Comparison of ENCODE assay signal across 28 cellular contexts in the genomic region with DNA sequence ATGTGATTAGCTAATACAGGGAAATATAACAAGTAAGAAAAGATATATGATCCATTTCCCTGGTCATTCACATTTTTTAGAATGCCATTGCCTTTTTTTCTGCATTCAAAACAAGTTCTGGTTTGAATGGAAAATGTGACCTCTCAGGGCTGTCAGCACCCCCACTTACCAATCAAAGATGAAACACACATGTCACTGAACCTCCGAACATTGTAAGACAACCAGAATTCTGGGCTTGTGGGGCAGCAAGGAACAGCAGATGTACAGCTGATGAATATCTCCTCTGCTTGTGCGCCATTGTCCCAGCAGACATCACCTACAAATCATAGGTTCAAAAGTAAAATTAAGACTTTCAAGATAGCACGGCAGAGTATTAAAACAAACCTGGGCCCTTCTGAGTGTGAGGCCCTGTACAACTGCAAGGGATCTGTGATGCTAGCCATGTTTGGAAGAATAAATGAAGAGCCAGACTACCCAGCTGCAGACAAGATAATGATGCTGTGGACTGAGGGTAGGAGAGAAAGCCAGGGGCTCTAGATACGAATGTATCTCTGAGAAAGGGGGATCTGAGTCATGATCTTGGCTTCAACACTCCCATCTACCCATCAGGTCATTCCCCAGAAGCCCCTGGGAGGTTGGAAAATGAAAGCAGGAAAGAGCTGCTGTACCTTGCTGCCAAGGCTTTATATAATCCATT.
A peak's percentile ranks its signal among the peaks of the same experiment; 100 is the strongest.
DNase-seq lines count a peak whose midpoint lies in the region; ATAC-seq, FAIRE-seq and TF ChIP-seq lines count a peak whose summit lies in the region.
"Had no signal": no experiment of that assay in that cellular context is flagged by ENCODE, and none has a peak within 500 bp of the region (broad histone marks: within the 10 kb centered on the region; RNA-seq: fewer than 3 reads in every experiment).

No MANE protein-coding gene starts in this region.

- H3K79me2 ChIP-seq in SK-N-SH (ENCODE audit: insufficient read depth) (no peaks in the 10 kb centered on the region), smooth muscle cell (ENCODE audit: low read depth) (no peaks in the 10 kb centered on the region)

- TF ChIP-seq CTCF in SK-N-SH (IDR thresholded peaks at IDR 0.05) (no peak), smooth muscle cell (IDR thresholded peaks at IDR 0.05; ENCODE audit: borderline replicate concordance, insufficient read depth, poor library complexity, severe bottlenecking) (no peak)

- ATAC-seq in SK-N-SH treated with all-trans-retinoic acid at 6 μM for 48 hours, result no peak
- ATAC-seq: GM12878, GM23338 had no signal

- POLR2A ChIA-PET in SK-N-SH (lab: Yijun Ruan, JAX), result interaction anchor here (0.6 to 1.3 kb wide), 2 partner anchors 11 to 811 kb away, joined by 4 to 6 read pairs; no protein-coding TSS in a partner anchor

- H3K4me2 ChIP-seq in SK-N-SH, result no peak overlapping the region
- no peak overlapping the region for H3K4me2 ChIP-seq in smooth muscle cell
- H3K4me2 ChIP-seq: GM23338 had no signal

- TF ChIP-seq EP300 in SK-N-SH (IDR thresholded peaks at IDR 0.05; ENCODE audit: borderline replicate concordance in 1 of 2, low read depth in 1 of 2, low read length in 1 of 2), result no peak

- H3K9ac ChIP-seq in SK-N-SH (no peak overlapping the region), smooth muscle cell (ENCODE audit: low read depth) (no peak overlapping the region)
- H3K9ac ChIP-seq: BLaER1 treated with 17β-estradiol and CSF1 and Interleukin-3, amounts not matched to agents 10 nM and 100 nM had no signal

- H4K20me1 ChIP-seq in SK-N-SH (ENCODE audit: insufficient read depth) (no peaks in the 10 kb centered on the region), smooth muscle cell (ENCODE audit: low read depth) (no peaks in the 10 kb centered on the region)
- H4K20me1 ChIP-seq: BLaER1 treated with 17β-estradiol and CSF1 and Interleukin-3, amounts not matched to agents 10 nM and 100 nM had no signal

- H3K9me3 ChIP-seq in SK-N-SH (no peaks in the 10 kb centered on the region), smooth muscle cell (replicated peaks; ENCODE audit: low read depth) (no peaks in the 10 kb centered on the region)
- H3K9me3 ChIP-seq: BLaER1 treated with 17β-estradiol and CSF1 and Interleukin-3, amounts not matched to agents 10 nM and 100 nM; Caco-2 had no signal

- no peak overlapping the region for H3K4me3 Mint-ChIP-seq in activated naive CD8-positive, alpha-beta T cell
- H3K4me3 Mint-ChIP-seq: GM23338 had no signal

- CTCF ChIA-PET in SK-N-SH (lab: Yijun Ruan, JAX), result interaction anchor here (1.1 to 2.8 kb wide), 7 partner anchors 11 to 176 kb away, joined by 3 to 10 read pairs (median 3); no protein-coding TSS in a partner anchor

- no peaks in the 10 kb centered on the region for H3K9me3 Mint-ChIP-seq in activated naive CD8-positive, alpha-beta T cell (ENCODE audit: low read depth)
- H3K9me3 Mint-ChIP-seq: CD4-positive, alpha-beta memory T cell; GM23338; IgD-negative memory B cell had no signal

- peak overlapping the region; percentile 50 for H2AFZ ChIP-seq in SK-N-SH (ENCODE audit: low read depth)
- H2AFZ ChIP-seq in smooth muscle cell (ENCODE audit: low read depth), result peak overlapping the region; percentile 34
- H2AFZ ChIP-seq: GM23338 had no signal

- H3K27me3 Mint-ChIP-seq in activated naive CD8-positive, alpha-beta T cell, result no peaks in the 10 kb centered on the region
- H3K27me3 Mint-ChIP-seq: CD4-positive, alpha-beta memory T cell; IgD-negative memory B cell had no signal

- H3K9me2 ChIP-seq in SK-N-SH, result no peaks in the 10 kb centered on the region

- no peak for TF ChIP-seq RAD21 in SK-N-SH (IDR thresholded peaks at IDR 0.05; ENCODE audit: low read length)

- WGBS in SK-N-SH (ENCODE audit: low lambda C conversion rate), result 73% methylated on average over 4 of the region's 4 CpGs
- 69% methylated on average over 4 of the region's 4 CpGs for WGBS in smooth muscle cell (ENCODE audit: low lambda C conversion rate)

- H3K36me3 Mint-ChIP-seq in activated naive CD8-positive, alpha-beta T cell, result no peaks in the 10 kb centered on the region
- H3K36me3 Mint-ChIP-seq: IgD-negative memory B cell had no signal

- H3K4me1 Mint-ChIP-seq in activated naive CD8-positive, alpha-beta T cell (ENCODE audit: low read depth), result peaks cover 25% of the 10 kb centered on the region

- H3K36me3 ChIP-seq in SK-N-SH (replicated peaks in 1 of 2; ENCODE audit: control insufficient read depth in 1 of 2, insufficient read depth in 2 of 2, low read length in 1 of 2), result no peaks in the 10 kb centered on the region
- no peaks in the 10 kb centered on the region for H3K36me3 ChIP-seq in smooth muscle cell (ENCODE audit: low read depth)
- H3K36me3 ChIP-seq: BLaER1 treated with 17β-estradiol and CSF1 and Interleukin-3, amounts not matched to agents 10 nM and 100 nM had no signal

- H3K27ac Mint-ChIP-seq in activated naive CD8-positive, alpha-beta T cell, result peak overlapping the region; percentile 22
- H3K27ac Mint-ChIP-seq: GM23338, IgD-negative memory B cell had no signal

- DNase-seq in SK-N-SH, result no peak
- DNase-seq in GM18507 (ENCODE audit: extremely low spot score, insufficient read length, low read depth), result no peak
- no peak for DNase-seq in smooth muscle cell (lab: John Stamatoyannopoulos, UW; ENCODE audit: unreplicated experiment)
- no peak for DNase-seq in retina
- no peak for DNase-seq in SIG-M5 (lab: John Stamatoyannopoulos, UW)
- DNase-seq in DMS153 treated with DMSO at 0.1 percent for 48 hours (lab: John Stamatoyannopoulos, UW; ENCODE audit: unreplicated experiment), result no peak
- DNase-seq: ACHN; Caco-2; CD4-positive, alpha-beta memory T cell; DMS 273 treated with DMSO at 0.1 percent for 48 hours; DND-41; HCEC 1CT; Karpas-422; MM.1S; NCI-H1048; NCI-H1417 treated with DMSO at 0.1 percent for 48 hours; NCI-H187; NCI-H446; NCI-H526; Right ventricle myocardium superior had no signal

- peak; percentile 12 for FAIRE-seq in GM18507 (lab: Jason Lieb, UNC)
- FAIRE-seq: GM12878 had no signal

- H3K4me3 ChIP-seq in SK-N-SH (ENCODE audit: low read depth in 2 of 2, low read length in 1 of 2) (no peak overlapping the region), smooth muscle cell (no peak overlapping the region)
- H3K4me3 ChIP-seq: BLaER1 treated with 17β-estradiol and CSF1 and Interleukin-3, amounts not matched to agents 10 nM and 100 nM; GM12878; GM23338; SK-N-MC had no signal

- H3F3A ChIP-seq in SK-N-SH (replicated peaks; ENCODE audit: insufficient read depth), result peaks cover 13% of the 10 kb centered on the region
- no peaks in the 10 kb centered on the region for H3F3A ChIP-seq in smooth muscle cell (ENCODE audit: low read depth)

- H3K27ac ChIP-seq in SK-N-SH (ENCODE audit: low read depth in 2 of 2, low read length in 1 of 2) (no peak overlapping the region), smooth muscle cell (ENCODE audit: low read depth) (no peak overlapping the region)
- H3K27ac ChIP-seq: 22Rv1; BLaER1 treated with 17β-estradiol and CSF1 and Interleukin-3, amounts not matched to agents 10 nM and 100 nM; SK-N-MC had no signal

- no peaks in the 10 kb centered on the region for H3K27me3 ChIP-seq in SK-N-SH (ENCODE audit: insufficient read depth)
- no peaks in the 10 kb centered on the region for H3K27me3 ChIP-seq in smooth muscle cell (ENCODE audit: low read depth)
- H3K27me3 ChIP-seq: BLaER1 treated with 17β-estradiol and CSF1 and Interleukin-3, amounts not matched to agents 10 nM and 100 nM had no signal

- H3K4me1 ChIP-seq in SK-N-SH (ENCODE audit: control insufficient read depth in 1 of 2, insufficient read depth in 2 of 2, low read depth in 1 of 2, low read length in 1 of 2) (peaks cover 0 to 2% of the 10 kb centered on the region in 2 experiments; a peak in 2 of 4 replicates), smooth muscle cell (ENCODE audit: low read depth) (peaks cover 4% of the 10 kb centered on the region)

TF ChIP-seq in SK-N-SH, 30 proteins besides CTCF, POLR2A, EP300 and RAD21 (continues in another document):
- TF ChIP-seq GATA2 (CRISPR knock-in tag; IDR thresholded peaks at IDR 0.05) (no peak), FOSL2 (IDR thresholded peaks at IDR 0.05; ENCODE audit: borderline replicate concordance, low read depth) (no peak), IRF3 (IDR thresholded peaks at IDR 0.05; ENCODE audit: low read depth, low read length) (no peak)

TF ChIP-seq in SK-N-SH treated with all-trans-retinoic acid at 6 μM for 48 hours, 23 proteins besides CTCF, POLR2A, EP300 and RAD21 (continues in another document):
- no peak for TF ChIP-seq CSDC2 (CRISPR knock-in tag; IDR thresholded peaks at IDR 0.05)
- no peak for TF ChIP-seq GLIS3 (CRISPR knock-in tag; IDR thresholded peaks at IDR 0.05)
- TF ChIP-seq TCF4 (CRISPR knock-in tag; IDR thresholded peaks at IDR 0.05; ENCODE audit: borderline replicate concordance), result no peak
- no peak for TF ChIP-seq TOX (CRISPR knock-in tag; IDR thresholded peaks at IDR 0.05; ENCODE audit: borderline replicate concordance)
- TF ChIP-seq, protein P1, sequence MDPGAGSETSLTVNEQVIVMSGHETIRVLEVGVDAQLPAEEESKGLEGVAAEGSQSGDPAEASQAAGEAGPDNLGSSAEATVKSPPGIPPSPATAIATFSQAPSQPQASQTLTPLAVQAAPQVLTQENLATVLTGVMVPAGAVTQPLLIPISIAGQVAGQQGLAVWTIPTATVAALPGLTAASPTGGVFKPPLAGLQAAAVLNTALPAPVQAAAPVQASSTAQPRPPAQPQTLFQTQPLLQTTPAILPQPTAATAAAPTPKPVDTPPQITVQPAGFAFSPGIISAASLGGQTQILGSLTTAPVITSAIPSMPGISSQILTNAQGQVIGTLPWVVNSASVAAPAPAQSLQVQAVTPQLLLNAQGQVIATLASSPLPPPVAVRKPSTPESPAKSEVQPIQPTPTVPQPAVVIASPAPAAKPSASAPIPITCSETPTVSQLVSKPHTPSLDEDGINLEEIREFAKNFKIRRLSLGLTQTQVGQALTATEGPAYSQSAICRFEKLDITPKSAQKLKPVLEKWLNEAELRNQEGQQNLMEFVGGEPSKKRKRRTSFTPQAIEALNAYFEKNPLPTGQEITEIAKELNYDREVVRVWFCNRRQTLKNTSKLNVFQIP (CRISPR knock-in tag; IDR thresholded peaks at IDR 0.05; ENCODE audit: borderline replicate concordance, low read depth), result no peak
- TF ChIP-seq, protein P2, sequence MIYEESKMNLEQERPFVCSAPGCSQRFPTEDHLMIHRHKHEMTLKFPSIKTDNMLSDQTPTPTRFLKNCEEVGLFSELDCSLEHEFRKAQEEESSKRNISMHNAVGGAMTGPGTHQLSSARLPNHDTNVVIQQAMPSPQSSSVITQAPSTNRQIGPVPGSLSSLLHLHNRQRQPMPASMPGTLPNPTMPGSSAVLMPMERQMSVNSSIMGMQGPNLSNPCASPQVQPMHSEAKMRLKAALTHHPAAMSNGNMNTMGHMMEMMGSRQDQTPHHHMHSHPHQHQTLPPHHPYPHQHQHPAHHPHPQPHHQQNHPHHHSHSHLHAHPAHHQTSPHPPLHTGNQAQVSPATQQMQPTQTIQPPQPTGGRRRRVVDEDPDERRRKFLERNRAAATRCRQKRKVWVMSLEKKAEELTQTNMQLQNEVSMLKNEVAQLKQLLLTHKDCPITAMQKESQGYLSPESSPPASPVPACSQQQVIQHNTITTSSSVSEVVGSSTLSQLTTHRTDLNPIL (CRISPR knock-in tag; IDR thresholded peaks at IDR 0.05; ENCODE audit: low read depth), result no peak
- TF ChIP-seq ZC3H10 (CRISPR knock-in tag; IDR thresholded peaks at IDR 0.05), result no peak
- no peak for TF ChIP-seq ZFP3 (CRISPR knock-in tag; IDR thresholded peaks at IDR 0.05)
- TF ChIP-seq RARB (CRISPR knock-in tag; IDR thresholded peaks at IDR 0.05), result no peak
- TF ChIP-seq ZNF8 (CRISPR knock-in tag; IDR thresholded peaks at IDR 0.05), result no peak
